Comparison of ENCODE assay signal across 30 cellular contexts in the genomic region with DNA sequence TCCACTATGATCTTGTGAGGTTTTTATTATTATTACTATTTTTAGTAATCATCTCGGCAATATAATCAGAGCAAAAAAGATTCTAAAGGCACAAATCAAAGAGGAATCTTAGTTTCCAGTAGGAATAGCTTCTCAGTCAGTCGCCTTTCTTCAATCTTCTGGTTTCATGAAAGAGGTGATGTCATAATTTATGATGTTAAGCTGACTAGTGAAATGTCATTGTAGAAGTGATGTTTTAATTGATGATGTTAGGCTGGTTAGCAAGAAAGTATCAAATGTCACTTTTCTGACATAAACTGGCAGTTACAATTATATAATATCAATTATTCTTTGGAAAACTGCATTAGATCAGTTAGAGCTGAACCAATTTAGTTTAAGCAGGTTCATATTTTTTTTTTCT.
"Had no signal": no experiment of that assay in that cellular context is flagged by ENCODE, and none has a peak within 500 bp of the region (broad histone marks: within the 10 kb centered on the region; RNA-seq: fewer than 3 reads in every experiment).

No MANE protein-coding gene starts in this region.

- H3K27me3 ChIP-seq: neural progenitor cell, ovary, spleen, stomach, thyroid gland, tibial nerve, upper lobe of left lung, vagina had no signal

- H3K4me3 ChIP-seq: neural progenitor cell, ovary, psoas muscle, skin epidermis, smooth muscle cell, spleen, stomach, thoracic aorta, thyroid gland, tibial nerve, upper lobe of left lung, vagina had no signal

- H3K27ac ChIP-seq: neural progenitor cell, ovary, parathyroid adenoma, psoas muscle, skin epidermis, spleen, stomach, thoracic aorta, thyroid gland, tibial nerve, upper lobe of left lung, vagina had no signal

- H3K9ac ChIP-seq: neural progenitor cell, parathyroid adenoma had no signal

- H2AFZ ChIP-seq: neural progenitor cell, parathyroid adenoma had no signal

- H3K36me3 ChIP-seq: neural progenitor cell, ovary, spleen, stomach, thoracic aorta, thyroid gland, tibial nerve, upper lobe of left lung, vagina had no signal

- H3K4me1 ChIP-seq: neural progenitor cell, parathyroid adenoma, psoas muscle, spleen, stomach, thyroid gland, tibial nerve, upper lobe of left lung, vagina had no signal

- H3K9me3 ChIP-seq: ovary, psoas muscle, spleen, stomach, thoracic aorta, thyroid gland, tibial nerve, upper lobe of left lung, vagina had no signal

- FAIRE-seq: urothelium cell line had no signal

- H3K4me2 ChIP-seq: neural progenitor cell, smooth muscle cell had no signal

- H3K79me2 ChIP-seq: parathyroid adenoma had no signal

- DNase-seq: naive B cell; naive thymus-derived CD8-positive, alpha-beta T cell; nephron progenitor cell; occipital lobe; ovary; posterior cingulate gyrus; psoas muscle; right cardiac atrium; spleen; stimulated activated CD4-positive, alpha-beta T cell treated with anti-CD3 and anti-CD28 coated beads, Interleukin-12 subunit alpha, Interleukin-12 subunit beta, amount 100 ng/mL, for 4 hours; stimulated activated CD4-positive, alpha-beta T cell treated with anti-CD3 and anti-CD28 coated beads, Interleukin-1b, Interleukin-23, amount 100 ng/mL, for 48 hours; stimulated activated CD4-positive, alpha-beta T cell treated with anti-CD3 and anti-CD28 coated beads, Interleukin-4, amount 100 ng/mL, for 1 hour; stimulated activated CD4-positive, alpha-beta T cell treated with anti-CD3 and anti-CD28 coated beads, Interleukin-4, amount 100 ng/mL, for 4 hours; stimulated activated CD8-positive, alpha-beta memory T cell treated with anti-CD3 and anti-CD28 coated beads, Interleukin-4, amount 100 ng/mL, for 48 hours; stimulated activated naive CD4-positive, alpha-beta T cell; stomach; thyroid gland; trophoblast cell; upper lobe of left lung had no signal

- ATAC-seq: naive thymus-derived CD8-positive, alpha-beta T cell; natural killer cell treated with Interleukin-12 subunit alpha and Interleukin-12 subunit beta and Interleukin-15 and Interleukin-18, amount 100 ng/mL, for 72 hours; psoas muscle; right cardiac atrium; sciatic nerve; stimulated activated memory B cell treated with anti-CD40 and anti-IgM and Interleukin-4, amounts not matched to agents 10 μg/mL and 1 μg/mL and 100 μg/mL, for 72 hours had no signal
